11 cellular contexts compared by ENCODE assay signal in genomic region chr15:96322401-96323249, GRCh38. TPM values are rescaled to one million over a fixed set of nuclear protein-coding genes. Genes with fewer than 3 reads are reported as not detected.
DNase-seq lines count a peak whose midpoint lies in the region; ATAC-seq, FAIRE-seq and TF ChIP-seq lines count a peak whose summit lies in the region.
"Had no signal": no experiment of that assay in that cellular context is flagged by ENCODE, and none has a peak within 500 bp of the region (broad histone marks: within the 10 kb centered on the region; RNA-seq: fewer than 3 reads in every experiment).

No MANE protein-coding gene starts in this region.

- H3K4me2 ChIP-seq in PC-3 (ENCODE audit: low read length) (peak overlapping the region; percentile 89), neuronal stem cell (ENCODE audit: insufficient read depth, low read length, poor library complexity, severe bottlenecking) (peak overlapping the region; percentile 99)

- peak overlapping the region; percentile 96 for H2BK5ac ChIP-seq in neuronal stem cell (ENCODE audit: low read length)

- peak overlapping the region; percentile 91 for H2AFZ ChIP-seq in PC-3 (ENCODE audit: low read length)
- no peak overlapping the region for H2AFZ ChIP-seq in neuronal stem cell (ENCODE audit: low read length)

- peak overlapping the region; percentile 67 for H3K9ac ChIP-seq in PC-3 (ENCODE audit: low read length)
- H3K9ac ChIP-seq in neuronal stem cell (ENCODE audit: low read depth, low read length, poor library complexity), result peak overlapping the region; percentile 84

- in situ Hi-C loops in ACHN (cut with HindIII; ENCODE audit: low pct_ligation_motif_present, low pct_unique_long_range_greater_than_20kb, low sequenced_read_pairs), result no loop called here

- H3K9me3 Mint-ChIP-seq in endothelial cell (ENCODE audit: unreplicated experiment), result no peaks in the 10 kb centered on the region

- FAIRE-seq in frontal cortex (lab: Jason Lieb, UNC), result no peak

- peaks cover 26% of the 10 kb centered on the region for H3K4me1 Mint-ChIP-seq in endothelial cell (ENCODE audit: unreplicated experiment)

- BruUV-seq in PC-3 (replicated peaks; lab: Mats Ljungman, UMichigan), result no TSS peak

- no peaks in the 10 kb centered on the region for H3K36me3 ChIP-seq in PC-3 (ENCODE audit: low read depth, low read length)
- H3K36me3 ChIP-seq in neuronal stem cell (replicated peaks in 1 of 2; ENCODE audit: control insufficient read depth in 2 of 2, insufficient read depth in 2 of 2, low read length in 2 of 2), result peaks cover 0 to 3% of the 10 kb centered on the region in 2 donors

- H3K4ac ChIP-seq in neuronal stem cell (ENCODE audit: low read length), result peak overlapping the region; percentile 13

- H3K36me3 Mint-ChIP-seq in endothelial cell (ENCODE audit: low read depth, unreplicated experiment), result no peaks in the 10 kb centered on the region

- H3K27ac ChIP-seq in PC-3 (ENCODE audit: low read length) (no peak overlapping the region), neuronal stem cell (replicated peaks; ENCODE audit: low read length) (peak overlapping the region; percentile 94)

- H2AK5ac ChIP-seq in neuronal stem cell (ENCODE audit: low read depth, low read length), result peak overlapping the region; percentile 68

- CTCF ChIA-PET in PC-3 (lab: Charles Lee), result no interaction called here

- H3K4me1 ChIP-seq in PC-3 (ENCODE audit: insufficient read depth, low read length), result peaks cover 29% of the 10 kb centered on the region
- peaks cover 24 to 25% of the 10 kb centered on the region in 2 donors for H3K4me1 ChIP-seq in neuronal stem cell (ENCODE audit: control insufficient read depth in 2 of 2, insufficient read depth in 1 of 2, low read depth in 1 of 2, low read length in 2 of 2)

- peak overlapping the region; percentile 99 for H2BK15ac ChIP-seq in neuronal stem cell (ENCODE audit: low read length)

- no peaks in the 10 kb centered on the region for H4K20me1 ChIP-seq in PC-3 (ENCODE audit: low read length)

- H3K9me3 ChIP-seq in PC-3 (ENCODE audit: low read length) (no peaks in the 10 kb centered on the region), neuronal stem cell (replicated peaks in 1 of 2; ENCODE audit: control insufficient read depth in 2 of 2, insufficient read depth in 1 of 2, low read depth in 1 of 2, low read length in 2 of 2) (peaks cover 0 to 2% of the 10 kb centered on the region in 2 donors)

- no peak overlapping the region for H3K4me3 Mint-ChIP-seq in endothelial cell (ENCODE audit: unreplicated experiment)

- H3K79me1 ChIP-seq in neuronal stem cell (ENCODE audit: low read depth, low read length), result no peaks in the 10 kb centered on the region

- H2BK120ac ChIP-seq in neuronal stem cell (ENCODE audit: low read depth, low read length), result peak overlapping the region; percentile 56

- no peak overlapping the region for H3K23ac ChIP-seq in neuronal stem cell (ENCODE audit: low read depth, low read length, poor library complexity)

- H3K4me3 ChIP-seq in PC-3 (ENCODE audit: low read length) (peak overlapping the region; percentile 66), neuronal stem cell (ENCODE audit: low read length in 2 of 2) (peak overlapping the region in 1 of 2 donors; percentile 73)

- H4K91ac ChIP-seq in neuronal stem cell (ENCODE audit: low read depth, low read length, poor library complexity), result no peak overlapping the region

- peaks cover 26% of the 10 kb centered on the region for H3K27me3 Mint-ChIP-seq in endothelial cell (ENCODE audit: unreplicated experiment)

- H3K9me2 ChIP-seq in PC-3 (replicated peaks; ENCODE audit: low read length), result no peaks in the 10 kb centered on the region

- TF ChIP-seq CTCF in PC-3 (conservative IDR thresholded peaks at IDR 0.05; ENCODE audit: low read depth, low read length), result no peak
- TF ChIP-seq CTCF in endothelial cell (IDR thresholded peaks at IDR 0.05; ENCODE audit: unreplicated experiment), result no peak

- intact Hi-C loops in PC-3 (cut with micrococcal nuclease), result loop anchor here (10.0 kb wide), 1 partner anchor 912 kb away; no protein-coding TSS in a partner anchor

- H3K18ac ChIP-seq in neuronal stem cell (ENCODE audit: low read length), result peak overlapping the region; percentile 100

- peak overlapping the region; percentile 98 for H2BK12ac ChIP-seq in neuronal stem cell (ENCODE audit: low read length)

- H3K27me3 ChIP-seq in PC-3 (ENCODE audit: low read length), result no peaks in the 10 kb centered on the region
- H3K27me3 ChIP-seq in neuronal stem cell (ENCODE audit: control insufficient read depth in 3 of 3, insufficient read depth in 3 of 3, low read depth in 1 of 3, low read length in 3 of 3), result peaks cover 0 to 5% (median 0%) of the 10 kb centered on the region in 3 experiments

- peaks cover 46% of the 10 kb centered on the region for H3K79me2 ChIP-seq in PC-3 (ENCODE audit: low read length)

- H3K27ac Mint-ChIP-seq in endothelial cell (ENCODE audit: unreplicated experiment), result no peak overlapping the region

- no CpG with 5 or more reads among the region's 69 CpGs for WGBS in neuronal stem cell (ENCODE audit: extremely low coverage in 2 of 2, insufficient read length in 2 of 2, insufficient replicate concordance in 1 of 2), 2 donors

- peaks cover 7% of the 10 kb centered on the region for H3F3A ChIP-seq in PC-3 (ENCODE audit: low read length, unreplicated experiment)

- POLR2A ChIA-PET in PC-3 (lab: Charles Lee; ENCODE audit: unreplicated experiment), result no interaction called here

- ATAC-seq in PC-3, result peak; percentile 1; the same call in 1 of the 2 replicates
- ATAC-seq in HG03565 (IDR thresholded peaks at IDR 0.05; ENCODE audit: unreplicated experiment), result no peak

- H4K8ac ChIP-seq in neuronal stem cell (ENCODE audit: low read depth, low read length), result peak overlapping the region; percentile 87

- DNase-seq in ACHN (peak; percentile 46), PC-3 (peak; percentile 10), frontal cortex (ENCODE audit: low spot score in 2 of 2) (peak; percentile 10 to 17), neuronal stem cell (ENCODE audit: low spot score) (peak; percentile 68), endothelial cell (ENCODE audit: low spot score) (no peak), DMS53 treated with DMSO at 0.1 percent for 48 hours (lab: John Stamatoyannopoulos, UW; ENCODE audit: unreplicated experiment) (no peak), midbrain (lab: John Stamatoyannopoulos, UW) (no peak)
- DNase-seq: activated gamma-delta T cell; KBM-7; stimulated activated naive CD4-positive, alpha-beta T cell treated with Interleukin-2 at 50 U/mL for 16 hours had no signal

- H3K14ac ChIP-seq in neuronal stem cell (ENCODE audit: low read length), result no peak overlapping the region

RNA-seq across cellular contexts. Expression of gene NR2F2, which starts 7.9 kb away (rescaled TPM):
- 19.0 and 19.6 TPM in 2 replicates for total RNA-seq in PC-3 (2014; rRNA removed)
- 4.9 TPM for total RNA-seq in frontal cortex
- 43.2 TPM for polyA plus RNA-seq in neuronal stem cell (2013, experiment 1 of 2)
- polyA plus RNA-seq in neuronal stem cell (2013, experiment 2 of 2), result 45.4 TPM
- total RNA-seq in endothelial cell (ENCODE audit: unreplicated experiment), result 15.9 TPM

Comparison
In these comparisons a context has a peak if more than half of its experiments do, and no peak if none do; other contexts are left out.
1. DNase-seq: peak in ACHN (single experiment), PC-3 (single experiment), frontal cortex (2 of 2) and neuronal stem cell (single experiment); none in endothelial cell (single experiment), DMS53 treated with DMSO at 0.1 percent for 48 hours (single experiment) and midbrain (single experiment).